17 cellular contexts compared by ENCODE assay signal in the genomic region with DNA sequence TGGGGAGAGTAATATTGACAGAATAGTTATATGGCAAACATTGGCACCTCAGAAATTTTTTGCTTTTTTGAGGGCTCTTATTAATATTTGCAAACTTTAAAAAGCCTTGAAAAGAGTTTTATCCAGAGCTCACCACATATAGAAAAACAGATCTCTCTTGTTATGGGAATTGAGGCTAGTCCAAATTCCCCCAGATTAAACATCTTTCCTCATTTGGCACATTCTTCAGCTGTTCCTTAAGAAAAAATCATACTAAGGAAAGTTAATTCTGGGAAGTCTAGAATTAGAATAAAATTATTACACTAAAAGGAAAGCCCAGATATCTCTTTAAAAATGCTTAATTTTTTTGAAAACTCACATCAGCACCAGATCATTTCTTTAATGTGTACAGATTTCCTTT. TPM values are rescaled to one million over a fixed set of nuclear protein-coding genes. Genes with fewer than 3 reads are reported as not detected.
DNase-seq lines count a peak whose midpoint lies in the region; TF ChIP-seq lines count a peak whose summit lies in the region.
"Had no signal": no experiment of that assay in that cellular context is flagged by ENCODE, and none has a peak within 500 bp of the region (broad histone marks: within the 10 kb centered on the region; RNA-seq: fewer than 3 reads in every experiment).

No MANE protein-coding gene starts in this region.

- H3K36me3 ChIP-seq in left ventricle myocardium inferior (no peaks in the 10 kb centered on the region), fibroblast of lung (ENCODE audit: control insufficient read depth, insufficient read depth, low read length) (no peaks in the 10 kb centered on the region), uterus (no peaks in the 10 kb centered on the region)

- H3K27ac Mint-ChIP-seq in osteocyte (ENCODE audit: unreplicated experiment), result peak overlapping the region; percentile 90
- H3K27ac Mint-ChIP-seq: activated naive CD4-positive, alpha-beta T cell treated with anti-CD3 and anti-CD28 coated beads, Interleukin-2, amount 10 ng/mL, durations not matched to agents 7 days and 5 days; H9 had no signal

- H3K4me3 ChIP-seq in left ventricle myocardium inferior (peak overlapping the region; percentile 66), fibroblast of lung (replicated peaks in 1 of 4; ENCODE audit: control extremely low read depth in 1 of 4, insufficient read depth in 1 of 4, low read depth in 3 of 4, low read length in 4 of 4) (peak overlapping the region in 2 of 4 experiments; percentile 0 to 96), uterus (no peak overlapping the region)
- H3K4me3 ChIP-seq: PC-9 had no signal

- no peak overlapping the region for H2AFZ ChIP-seq in fibroblast of lung (ENCODE audit: low read length)
- H2AFZ ChIP-seq: PC-9 had no signal

- H4K20me1 ChIP-seq in fibroblast of lung (ENCODE audit: control insufficient read depth, extremely low read depth, insufficient read depth, low read length), result no peaks in the 10 kb centered on the region

- H3K9me3 ChIP-seq in left ventricle myocardium inferior (replicated peaks) (no peaks in the 10 kb centered on the region), fibroblast of lung (ENCODE audit: control insufficient read depth, insufficient read depth, low read depth, low read length) (no peaks in the 10 kb centered on the region), uterus (no peaks in the 10 kb centered on the region)

- H3K4me1 Mint-ChIP-seq in osteocyte (ENCODE audit: unreplicated experiment), result peaks cover 78% of the 10 kb centered on the region
- H3K4me1 Mint-ChIP-seq: activated naive CD4-positive, alpha-beta T cell treated with anti-CD3 and anti-CD28 coated beads, Interleukin-2, amount 10 ng/mL, durations not matched to agents 7 days and 5 days had no signal

- DNase-seq in left ventricle myocardium inferior (no peak), cardiac septum (ENCODE audit: low spot score) (no peak), fibroblast of lung (ENCODE audit: low read depth in 2 of 2) (peak in 1 of 2 donors; percentile 51), osteocyte (ENCODE audit: extremely low spot score, unreplicated experiment) (no peak), uterus (no peak), SKM-1 (lab: John Stamatoyannopoulos, UW; ENCODE audit: unreplicated experiment) (no peak), SIG-M5 (lab: John Stamatoyannopoulos, UW) (no peak)
- no peak for DNase-seq in activated CD4-positive, alpha-beta T cell treated with anti-CD3 and anti-CD28 coated beads, Interleukin-2, amount 50 U/mL, for 1 hour
- DNase-seq: activated naive CD4-positive, alpha-beta T cell treated with anti-CD3 and anti-CD28 coated beads, Interleukin-2, amount 10 ng/mL, durations not matched to agents 7 days and 5 days; H9; KG1; NCI-H1092 treated with DMSO at 0.1 percent for 48 hours; NCI-H748 treated with DMSO at 0.1 percent for 48 hours; occipital lobe; PC-9; small intestine had no signal

- no peaks in the 10 kb centered on the region for H3K27me3 ChIP-seq in left ventricle myocardium inferior (ENCODE audit: low read depth)
- H3K27me3 ChIP-seq in fibroblast of lung (ENCODE audit: control insufficient read depth, insufficient read depth, low read length), result no peaks in the 10 kb centered on the region
- no peaks in the 10 kb centered on the region for H3K27me3 ChIP-seq in uterus

- H3K4me2 ChIP-seq in fibroblast of lung (ENCODE audit: extremely low read depth, insufficient read depth, low read length), result peak overlapping the region; percentile 87
- H3K4me2 ChIP-seq: PC-9 had no signal

- H3K9me3 Mint-ChIP-seq in osteocyte (ENCODE audit: unreplicated experiment), result no peaks in the 10 kb centered on the region
- H3K9me3 Mint-ChIP-seq: activated naive CD4-positive, alpha-beta T cell treated with anti-CD3 and anti-CD28 coated beads, Interleukin-2, amount 10 ng/mL, durations not matched to agents 7 days and 5 days; dendritic cell treated with granulocyte-macrophage colony-stimulating factor and Interleukin-4, amounts not matched to agents 40 ng/mL and 50 ng/mL, for 4 days; H9 had no signal

- H3K27ac ChIP-seq in left ventricle myocardium inferior (replicated peaks) (peak overlapping the region; percentile 80), fibroblast of lung (ENCODE audit: insufficient read depth, low read length) (peak overlapping the region; percentile 46), uterus (peak overlapping the region; percentile 63 to 73)
- H3K27ac ChIP-seq: PC-9 had no signal

- no peak for TF ChIP-seq POLR2A in uterus (IDR thresholded peaks at IDR 0.05)

- intact Hi-C loops in left ventricle myocardium inferior (cut with micrococcal nuclease) (no loop called here), cardiac septum (cut with DNase I) (no loop called here), uterus (cut with DNase I; ENCODE audit: low total_unique reads) (no loop called here)

- H3K36me3 Mint-ChIP-seq in osteocyte (ENCODE audit: unreplicated experiment), result peaks cover 32% of the 10 kb centered on the region
- H3K36me3 Mint-ChIP-seq: activated naive CD4-positive, alpha-beta T cell treated with anti-CD3 and anti-CD28 coated beads, Interleukin-2, amount 10 ng/mL, durations not matched to agents 7 days and 5 days had no signal

- peaks cover 80% of the 10 kb centered on the region for H3K79me2 ChIP-seq in fibroblast of lung (ENCODE audit: control insufficient read depth, insufficient read depth, low read length)

- H3K9ac ChIP-seq in fibroblast of lung (ENCODE audit: insufficient read depth, low read length), result no peak overlapping the region

- H3K4me1 ChIP-seq in left ventricle myocardium inferior, result peaks cover 48% of the 10 kb centered on the region
- H3K4me1 ChIP-seq in fibroblast of lung (ENCODE audit: control insufficient read depth, extremely low read depth, insufficient read depth, low read length), result peaks cover 23% of the 10 kb centered on the region
- no peaks in the 10 kb centered on the region for H3K4me1 ChIP-seq in uterus

- no peaks in the 10 kb centered on the region for H3K27me3 Mint-ChIP-seq in osteocyte (ENCODE audit: unreplicated experiment)
- H3K27me3 Mint-ChIP-seq: dendritic cell treated with granulocyte-macrophage colony-stimulating factor and Interleukin-4, amounts not matched to agents 40 ng/mL and 50 ng/mL, for 4 days had no signal

- peak overlapping the region; percentile 81 for H3K4me3 Mint-ChIP-seq in osteocyte (ENCODE audit: unreplicated experiment)
- H3K4me3 Mint-ChIP-seq: activated naive CD4-positive, alpha-beta T cell treated with anti-CD3 and anti-CD28 coated beads, Interleukin-2, amount 10 ng/mL, durations not matched to agents 7 days and 5 days; dendritic cell treated with granulocyte-macrophage colony-stimulating factor and Interleukin-4, amounts not matched to agents 40 ng/mL and 50 ng/mL, for 4 days; H9 had no signal

- TF ChIP-seq CTCF in left ventricle myocardium inferior (IDR thresholded peaks at IDR 0.05; ENCODE audit: borderline replicate concordance) (no peak), fibroblast of lung (conservative IDR thresholded peaks at IDR 0.05 in 1 of 2, IDR thresholded peaks at IDR 0.05 in 1 of 2; ENCODE audit: low read depth in 1 of 2, low read length in 2 of 2) (no peak), osteocyte (IDR thresholded peaks at IDR 0.05) (no peak), uterus (IDR thresholded peaks at IDR 0.05) (no peak)

RNA-seq across cellular contexts. Expression of gene TFPI, which starts 5.6 kb away (rescaled TPM):
- total RNA-seq in left ventricle myocardium inferior (19.0 TPM), cardiac septum (22.3 TPM), fibroblast of lung (111 and 117 TPM in 2 replicates), osteocyte (325 and 334 TPM in 2 replicates), uterus (100 to 1,000 TPM in 1 of 4 donors, 10 to 100 TPM in 3; 88.5 to 135 (median 99.2) TPM)
- polyA plus RNA-seq in fibroblast of lung, result 141 and 274 TPM in 2 replicates
- 74.5 and 168 TPM in 2 replicates for polyA plus RNA-seq in fibroblast of lung (2012)
- polyA minus RNA-seq in fibroblast of lung (ENCODE audit: low replicate concordance), result 12.9 and 40.0 TPM in 2 replicates
